Comparison of ENCODE assay signal across 24 cellular contexts in genomic region chr9:125515281-125515680, GRCh38.
"Had no signal": no experiment of that assay in that cellular context is flagged by ENCODE, and none has a peak within 500 bp of the region (broad histone marks: within the 10 kb centered on the region; RNA-seq: fewer than 3 reads in every experiment).

No MANE protein-coding gene starts in this region.

- H3K27ac ChIP-seq: ascending aorta, body of pancreas, SJSA1 had no signal

- DNase-seq: activated CD4-positive, alpha-beta memory T cell treated with anti-CD3 and anti-CD28 coated beads for 36 hours; activated CD4-positive, alpha-beta T cell treated with anti-CD3 and anti-CD28 coated beads, Interleukin-2, amount 10 ng/mL, durations not matched to agents 7 days and 5 days; activated CD4-positive, CD25-positive, alpha-beta regulatory T cell; activated gamma-delta T cell treated with Interleukin-2 at 50 U/mL for 16 hours; activated naive CD4-positive, alpha-beta T cell treated with anti-CD3 and anti-CD28 coated beads, Interleukin-2, amount 10 ng/mL, durations not matched to agents 7 days and 5 days; activated T-cell treated with anti-CD3 and anti-CD28 coated beads for 4 hours; activated T-cell treated with anti-CD3 and anti-CD28 coated beads, Interleukin-2, amount 50 U/mL, for 48 hours; amniotic stem cell; body of pancreas; MG63; NCI-H1105; NCI-H1436; NCI-H1694 treated with DMSO at 0.1 percent for 48 hours; NCI-H2029 treated with DMSO at 0.1 percent for 48 hours; NCI-H345; NCI-H524; PC-3; SHP77; T-helper 9 cell had no signal

- H3K4me3 ChIP-seq: ascending aorta, body of pancreas, MG63, SJSA1 had no signal

- H3K9me3 Mint-ChIP-seq: activated CD4-positive, alpha-beta memory T cell treated with anti-CD3 and anti-CD28 coated beads for 36 hours; activated CD4-positive, alpha-beta T cell treated with anti-CD3 and anti-CD28 coated beads, Interleukin-2, amount 10 ng/mL, durations not matched to agents 7 days and 5 days; activated naive CD4-positive, alpha-beta T cell treated with anti-CD3 and anti-CD28 coated beads, Interleukin-2, amount 10 ng/mL, durations not matched to agents 7 days and 5 days; activated T-helper 17 cell treated with anti-CD3 and anti-CD28 coated beads, Interleukin-2, amount 50 U/mL, for 72 hours; central memory CD8-positive, alpha-beta T cell; T-helper 1 cell treated with Interleukin-12 subunit alpha and Interleukin-12 subunit beta and Interleukin-4 antibody, amounts not matched to agents 30 μg/mL and 1 μg/mL, for 36 hours had no signal

- H3K9me3 ChIP-seq: ascending aorta, body of pancreas, MG63, SJSA1 had no signal

- H3K27ac Mint-ChIP-seq: activated CD4-positive, alpha-beta memory T cell treated with anti-CD3 and anti-CD28 coated beads for 36 hours; activated CD4-positive, alpha-beta T cell treated with anti-CD3 and anti-CD28 coated beads, Interleukin-2, amount 10 ng/mL, durations not matched to agents 7 days and 5 days; activated naive CD4-positive, alpha-beta T cell treated with anti-CD3 and anti-CD28 coated beads, Interleukin-2, amount 10 ng/mL, durations not matched to agents 7 days and 5 days; activated T-helper 17 cell treated with anti-CD3 and anti-CD28 coated beads, Interleukin-2, amount 50 U/mL, for 72 hours; T-helper 1 cell treated with Interleukin-12 subunit alpha and Interleukin-12 subunit beta and Interleukin-4 antibody, amounts not matched to agents 30 μg/mL and 1 μg/mL, for 36 hours had no signal

- H3K27me3 ChIP-seq: ascending aorta, body of pancreas, MG63, SJSA1 had no signal

- ATAC-seq: activated T-helper 17 cell treated with anti-CD3 and anti-CD28 coated beads, Interleukin-2, amount 50 U/mL, for 72 hours; body of pancreas; PC-3 had no signal

- H3K27me3 Mint-ChIP-seq: activated CD4-positive, alpha-beta memory T cell treated with anti-CD3 and anti-CD28 coated beads for 36 hours; activated CD4-positive, alpha-beta T cell treated with anti-CD3 and anti-CD28 coated beads, Interleukin-2, amount 10 ng/mL, durations not matched to agents 7 days and 5 days; activated naive CD4-positive, alpha-beta T cell treated with anti-CD3 and anti-CD28 coated beads, Interleukin-2, amount 10 ng/mL, durations not matched to agents 7 days and 5 days; activated T-helper 17 cell treated with anti-CD3 and anti-CD28 coated beads, Interleukin-2, amount 50 U/mL, for 72 hours; central memory CD8-positive, alpha-beta T cell had no signal

- H3K4me3 Mint-ChIP-seq: activated CD4-positive, alpha-beta memory T cell treated with anti-CD3 and anti-CD28 coated beads for 36 hours; activated CD4-positive, alpha-beta T cell treated with anti-CD3 and anti-CD28 coated beads, Interleukin-2, amount 10 ng/mL, durations not matched to agents 7 days and 5 days; activated naive CD4-positive, alpha-beta T cell treated with anti-CD3 and anti-CD28 coated beads, Interleukin-2, amount 10 ng/mL, durations not matched to agents 7 days and 5 days; central memory CD8-positive, alpha-beta T cell; T-helper 1 cell treated with Interleukin-12 subunit alpha and Interleukin-12 subunit beta and Interleukin-4 antibody, amounts not matched to agents 30 μg/mL and 1 μg/mL, for 36 hours had no signal

- H3K36me3 ChIP-seq: ascending aorta, MG63 had no signal

- H3K4me1 ChIP-seq: ascending aorta had no signal
